Comparison of ENCODE assay signal across 17 cellular contexts in the genomic region with DNA sequence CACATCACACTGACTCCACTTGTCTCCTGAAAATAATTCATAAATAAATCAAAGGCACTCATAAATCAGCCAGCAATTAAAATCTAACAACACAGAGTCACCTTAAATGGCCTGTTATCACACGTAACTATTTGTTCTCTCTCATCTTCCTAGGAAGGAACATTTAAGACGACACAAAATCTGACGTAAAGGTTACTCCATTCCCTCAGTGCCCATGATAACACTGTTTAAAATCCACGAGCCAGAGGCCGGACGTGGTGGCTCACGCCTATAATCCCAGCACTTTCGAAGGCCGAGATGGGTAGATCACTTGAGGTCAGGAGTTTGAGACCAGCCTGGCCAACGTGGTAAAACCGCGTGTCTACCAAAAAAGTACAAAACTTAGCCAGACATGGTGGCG. TPM values are rescaled to one million over a fixed set of nuclear protein-coding genes. Genes with fewer than 3 reads are reported as not detected.
A peak's percentile ranks its signal among the peaks of the same experiment; 100 is the strongest.
DNase-seq lines count a peak whose midpoint lies in the region; ATAC-seq, FAIRE-seq and TF ChIP-seq lines count a peak whose summit lies in the region.
"Had no signal": no experiment of that assay in that cellular context is flagged by ENCODE, and none has a peak within 500 bp of the region (broad histone marks: within the 10 kb centered on the region; RNA-seq: fewer than 3 reads in every experiment).

No MANE protein-coding gene starts in this region.

- H3K79me2 ChIP-seq in astrocyte (ENCODE audit: insufficient read depth, low read length) = peaks cover 99% of the 10 kb centered on the region

- no peak overlapping the region for H3K4me2 ChIP-seq in astrocyte (ENCODE audit: low read length)
- H3K4me2 ChIP-seq: BLaER1 treated with 17β-estradiol and CSF1 and Interleukin-3, amounts not matched to agents 10 nM and 100 nM had no signal

- POLR2A ChIA-PET in Caco-2 (lab: Charles Lee) = interaction anchor here (0.6 kb wide), 1 partner anchor 1870 kb away, joined by 3 read pairs; no protein-coding TSS in a partner anchor

- no peak overlapping the region for H2AFZ ChIP-seq in astrocyte (ENCODE audit: low read depth, low read length)

- intact Hi-C loops in Caco-2 (cut with micrococcal nuclease; ENCODE audit: unreplicated experiment) = loop anchor here (1.0 to 5.0 kb wide), 3 partner anchors 16 to 127 kb away; no protein-coding TSS in a partner anchor
- intact Hi-C loops in mucosa of descending colon (cut with DNase I, micrococcal nuclease) = no loop called here
- intact Hi-C loops in psoas muscle (cut with DNase I) = no loop called here
- intact Hi-C loops in sigmoid colon (cut with DNase I) = no loop called here

- H3K4me3 Mint-ChIP-seq in Caco-2 (ENCODE audit: unreplicated experiment) = peak overlapping the region; percentile 21
- no peak overlapping the region for H3K4me3 Mint-ChIP-seq in astrocyte (ENCODE audit: unreplicated experiment)
- no peak overlapping the region for H3K4me3 Mint-ChIP-seq in T-helper 2 cell treated with Interferon-gamma antibody and Interleukin-4, amounts not matched to agents 5 μg/mL and 100 μg/mL, for 36 hours

- no peak overlapping the region for H3K9ac ChIP-seq in astrocyte (ENCODE audit: low read length)
- H3K9ac ChIP-seq: BLaER1 treated with 17β-estradiol and CSF1 and Interleukin-3, amounts not matched to agents 10 nM and 100 nM had no signal

- peak; percentile 4 for ATAC-seq in mucosa of descending colon
- ATAC-seq in psoas muscle = peak in 3 of 4 donors; percentile 34 to 76 (median 63)
- ATAC-seq: K562 had no signal

- TF ChIP-seq EP300 in sigmoid colon (IDR thresholded peaks at IDR 0.05) = peak in 1 of 4 donors; percentile 14

- H3K27ac ChIP-seq in astrocyte (ENCODE audit: low read depth, low read length) (no peak overlapping the region), psoas muscle (peak overlapping the region; percentile 54), sigmoid colon (no peak overlapping the region)
- H3K27ac ChIP-seq: BLaER1 treated with 17β-estradiol and CSF1 and Interleukin-3, amounts not matched to agents 10 nM and 100 nM; HL-60 had no signal

- H3K4me3 ChIP-seq in Caco-2 (ENCODE audit: low read depth, low read length) (no peak overlapping the region), astrocyte (ENCODE audit: insufficient read depth, low read depth, low read length) (no peak overlapping the region), mucosa of descending colon (no peak overlapping the region), psoas muscle (no peak overlapping the region), sigmoid colon (no peak overlapping the region)
- H3K4me3 ChIP-seq: BLaER1 treated with 17β-estradiol and CSF1 and Interleukin-3, amounts not matched to agents 10 nM and 100 nM; K562 had no signal

- TF ChIP-seq POLR2A in sigmoid colon (IDR thresholded peaks at IDR 0.05) = no peak

- peaks cover 66% of the 10 kb centered on the region for H3K4me1 ChIP-seq in Caco-2
- no peaks in the 10 kb centered on the region for H3K4me1 ChIP-seq in astrocyte (ENCODE audit: insufficient read depth, low read length)
- peaks cover 44% of the 10 kb centered on the region for H3K4me1 ChIP-seq in mucosa of descending colon (ENCODE audit: low read depth)
- peaks cover 7% of the 10 kb centered on the region for H3K4me1 ChIP-seq in psoas muscle
- no peaks in the 10 kb centered on the region for H3K4me1 ChIP-seq in sigmoid colon

- H3K9me3 Mint-ChIP-seq in Caco-2 (ENCODE audit: unreplicated experiment) = peaks cover 6% of the 10 kb centered on the region
- H3K9me3 Mint-ChIP-seq in astrocyte (ENCODE audit: unreplicated experiment) = no peaks in the 10 kb centered on the region
- peaks cover 1% of the 10 kb centered on the region for H3K9me3 Mint-ChIP-seq in T-helper 2 cell treated with Interferon-gamma antibody and Interleukin-4, amounts not matched to agents 5 μg/mL and 100 μg/mL, for 36 hours

- peaks cover 39% of the 10 kb centered on the region for H3K4me1 Mint-ChIP-seq in Caco-2 (ENCODE audit: low read depth, unreplicated experiment)
- H3K4me1 Mint-ChIP-seq in astrocyte (ENCODE audit: low read depth, unreplicated experiment) = peaks cover 9% of the 10 kb centered on the region
- H3K4me1 Mint-ChIP-seq in T-helper 2 cell treated with Interferon-gamma antibody and Interleukin-4, amounts not matched to agents 5 μg/mL and 100 μg/mL, for 36 hours (ENCODE audit: low read depth) = no peaks in the 10 kb centered on the region

- 72 to 93% (median 77%) methylated on average over 13 of the region's 13 CpGs for WGBS in psoas muscle, 3 donors
- 27 to 78% methylated on average over 13 of the region's 13 CpGs for WGBS in sigmoid colon, 2 donors

- BruUV-seq in Caco-2 (replicated peaks; lab: Mats Ljungman, UMichigan) = no TSS peak

- CTCF ChIA-PET in Caco-2 (lab: Charles Lee) = no interaction called here

- H3K36me3 ChIP-seq in Caco-2 (ENCODE audit: control insufficient read depth, insufficient read depth, low read length) (peaks cover 5% of the 10 kb centered on the region), astrocyte (ENCODE audit: insufficient read depth, low read length) (peaks cover 19% of the 10 kb centered on the region), mucosa of descending colon (ENCODE audit: low read depth) (no peaks in the 10 kb centered on the region), psoas muscle (ENCODE audit: insufficient read depth in 1 of 2, low read depth in 1 of 2) (no peaks in the 10 kb centered on the region), sigmoid colon (no peaks in the 10 kb centered on the region)
- H3K36me3 ChIP-seq: BLaER1 treated with 17β-estradiol and CSF1 and Interleukin-3, amounts not matched to agents 10 nM and 100 nM had no signal

- H3K27me3 Mint-ChIP-seq in Caco-2 (ENCODE audit: insufficient read depth, unreplicated experiment) (no peaks in the 10 kb centered on the region), astrocyte (ENCODE audit: low read depth, unreplicated experiment) (no peaks in the 10 kb centered on the region)
- H3K27me3 Mint-ChIP-seq in T-helper 2 cell treated with Interferon-gamma antibody and Interleukin-4, amounts not matched to agents 5 μg/mL and 100 μg/mL, for 36 hours (ENCODE audit: low read depth) = no peaks in the 10 kb centered on the region

- no peak for FAIRE-seq in astrocyte (lab: Jason Lieb, UNC)
- FAIRE-seq: K562 had no signal

- H4K20me1 ChIP-seq in astrocyte (ENCODE audit: insufficient read depth, low read length) = peaks cover 93% of the 10 kb centered on the region
- H4K20me1 ChIP-seq: BLaER1 treated with 17β-estradiol and CSF1 and Interleukin-3, amounts not matched to agents 10 nM and 100 nM had no signal

- H3K27me3 ChIP-seq in Caco-2 (replicated peaks; ENCODE audit: control insufficient read depth, insufficient read depth, low read length) (no peaks in the 10 kb centered on the region), astrocyte (ENCODE audit: insufficient read depth, low read length) (no peaks in the 10 kb centered on the region), psoas muscle (ENCODE audit: insufficient read depth in 3 of 3, low read length in 2 of 3) (no peaks in the 10 kb centered on the region), sigmoid colon (no peaks in the 10 kb centered on the region)
- H3K27me3 ChIP-seq: BLaER1 treated with 17β-estradiol and CSF1 and Interleukin-3, amounts not matched to agents 10 nM and 100 nM had no signal

- DNase-seq in Caco-2 (no peak), astrocyte (ENCODE audit: low read depth) (no peak), mucosa of descending colon (no peak), psoas muscle (no peak), EL (no peak), DMS 273 treated with DMSO at 0.1 percent for 48 hours (lab: John Stamatoyannopoulos, UW) (no peak), sigmoid colon (no peak)
- DNase-seq in T-helper 2 cell treated with Interferon-gamma antibody and Interleukin-4, amounts not matched to agents 5 μg/mL and 100 μg/mL, for 36 hours (ENCODE audit: low spot score) = no peak
- DNase-seq: HCEC 1CT; MV-4-11; NCI-H1417 treated with DMSO at 0.1 percent for 48 hours; NCI-H1930; NCI-H69; NK-92 treated with Interleukin-12 subunit alpha and Interleukin-12 subunit beta, amount 100 ng/mL, for 24 hours had no signal

- H3K36me3 Mint-ChIP-seq in Caco-2 (ENCODE audit: insufficient read depth, unreplicated experiment) (peaks cover 57% of the 10 kb centered on the region), astrocyte (ENCODE audit: low read depth, unreplicated experiment) (peaks cover 12% of the 10 kb centered on the region)
- no peaks in the 10 kb centered on the region for H3K36me3 Mint-ChIP-seq in T-helper 2 cell treated with Interferon-gamma antibody and Interleukin-4, amounts not matched to agents 5 μg/mL and 100 μg/mL, for 36 hours (ENCODE audit: low read depth)

- 0 out of 2 replicates have a peak, but pooled peaks cover 3% of the 10 kb centered on the region for H3K9me3 ChIP-seq in Caco-2
- no peaks in the 10 kb centered on the region for H3K9me3 ChIP-seq in astrocyte (ENCODE audit: insufficient read depth, low read depth, low read length)
- no peaks in the 10 kb centered on the region for H3K9me3 ChIP-seq in mucosa of descending colon
- no peaks in the 10 kb centered on the region for H3K9me3 ChIP-seq in psoas muscle
- no peaks in the 10 kb centered on the region for H3K9me3 ChIP-seq in sigmoid colon

- peak overlapping the region; percentile 90 for H3K27ac Mint-ChIP-seq in Caco-2 (ENCODE audit: unreplicated experiment)
- peak overlapping the region; percentile 10 for H3K27ac Mint-ChIP-seq in astrocyte (ENCODE audit: unreplicated experiment)
- H3K27ac Mint-ChIP-seq in T-helper 2 cell treated with Interferon-gamma antibody and Interleukin-4, amounts not matched to agents 5 μg/mL and 100 μg/mL, for 36 hours = no peak overlapping the region

- no peak for TF ChIP-seq CTCF in Caco-2 (IDR thresholded peaks at IDR 0.05; ENCODE audit: insufficient read depth in 1 of 2, low read depth in 1 of 2, low read length in 1 of 2, severe bottlenecking in 1 of 2, unreplicated experiment in 1 of 2)
- no peak for TF ChIP-seq CTCF in astrocyte (IDR thresholded peaks at IDR 0.05; ENCODE audit: insufficient read depth, low read depth, low read length)
- no peak for TF ChIP-seq CTCF in mucosa of descending colon (IDR thresholded peaks at IDR 0.05)
- TF ChIP-seq CTCF in psoas muscle (IDR thresholded peaks at IDR 0.05) = no peak
- TF ChIP-seq CTCF in sigmoid colon (IDR thresholded peaks at IDR 0.05) = no peak

RNA-seq across cellular contexts. Expression of a gene that starts 56.4 kb away (rescaled TPM):
- total RNA-seq in Caco-2 (2022) = 67.6 and 73.3 TPM in 2 replicates
- 65.7 and 80.2 TPM in 2 replicates for total RNA-seq in astrocyte
- total RNA-seq in mucosa of descending colon = 10 to 100 TPM; 29.4 to 87.8 (median 61.3) TPM
- 10 to 100 TPM in 3 of 4 donors, 1 to 10 TPM in 1; 5.8 to 10.2 (median 10.0) TPM for total RNA-seq in psoas muscle
- polyA plus RNA-seq in psoas muscle = 10 to 100 TPM in 1 of 3 donors, 1 to 10 TPM in 2; 1.8 to 10.9 (median 3.1) TPM
- 1 to 10 TPM; 3.9 to 8.3 (median 5.1) TPM for total RNA-seq in sigmoid colon
- polyA plus RNA-seq in sigmoid colon = 10 to 100 TPM; 13.2 to 20.3 (median 15.4) TPM
- polyA plus RNA-seq: K562 had no signal
